In the genomic region with DNA sequence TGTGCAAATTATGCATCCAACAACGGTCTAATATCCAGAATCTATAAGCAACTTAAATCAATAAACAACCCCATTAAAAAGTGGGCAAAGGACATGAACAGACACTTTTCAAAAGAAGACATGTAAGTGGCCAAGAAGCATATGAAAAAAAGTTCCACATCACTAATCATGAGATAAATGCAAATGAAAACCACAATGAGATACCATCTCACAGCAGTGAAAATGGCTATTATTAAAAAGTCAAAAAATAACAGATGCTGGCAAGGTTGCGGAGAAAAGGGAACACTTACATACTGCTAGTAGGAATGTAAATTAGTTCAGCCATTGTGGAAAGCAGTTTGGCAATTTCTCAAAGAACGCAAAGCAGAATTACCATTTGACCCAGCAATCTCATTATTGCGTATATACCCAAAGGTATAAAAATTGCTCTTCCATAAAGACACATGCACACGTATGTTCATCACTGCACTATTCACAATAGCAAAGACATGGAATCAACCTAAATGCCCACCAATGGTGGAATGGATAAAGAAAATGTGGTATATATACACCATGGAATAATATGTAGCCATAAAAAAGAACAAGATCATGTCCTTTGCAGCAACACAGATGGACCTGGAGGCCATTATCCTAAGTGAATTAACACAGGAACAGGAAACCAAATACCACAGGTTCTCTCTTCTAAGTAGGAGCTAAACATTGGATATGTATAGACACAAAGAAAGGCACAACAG, we compare ENCODE assay signal across 2 cellular contexts.
A peak's percentile ranks its signal among the peaks of the same experiment; 100 is the strongest.
TF ChIP-seq lines count a peak whose summit lies in the region.

No MANE protein-coding gene starts in this region.

TF ChIP-seq in SK-N-SH treated with all-trans-retinoic acid at 6 μM for 48 hours, 23 proteins besides CTCF, POLR2A, EP300 and RAD21:
- TF ChIP-seq ZNF8 (CRISPR knock-in tag; IDR thresholded peaks at IDR 0.05): peak; percentile 86

TF ChIP-seq in GM12878, 131 proteins besides CTCF, POLR2A, EP300 and RAD21:
- peak; percentile 29; the same call in 1 of the 2 replicates for TF ChIP-seq NBN (IDR thresholded peaks at IDR 0.05)
- peak; percentile 77; the same call in 1 of the 2 replicates for TF ChIP-seq CBX5 (IDR thresholded peaks at IDR 0.05; ENCODE audit: low read depth)
- peak; percentile 82 for TF ChIP-seq ZNF217 (IDR thresholded peaks at IDR 0.05)
- peak in 1 of 2 experiments; percentile 53; a peak in 2 of 4 replicates for TF ChIP-seq IKZF2 (IDR thresholded peaks at IDR 0.05)
- peak; percentile 61 for TF ChIP-seq ATF7 (IDR thresholded peaks at IDR 0.05; ENCODE audit: low read depth)
- TF ChIP-seq, protein P1, sequence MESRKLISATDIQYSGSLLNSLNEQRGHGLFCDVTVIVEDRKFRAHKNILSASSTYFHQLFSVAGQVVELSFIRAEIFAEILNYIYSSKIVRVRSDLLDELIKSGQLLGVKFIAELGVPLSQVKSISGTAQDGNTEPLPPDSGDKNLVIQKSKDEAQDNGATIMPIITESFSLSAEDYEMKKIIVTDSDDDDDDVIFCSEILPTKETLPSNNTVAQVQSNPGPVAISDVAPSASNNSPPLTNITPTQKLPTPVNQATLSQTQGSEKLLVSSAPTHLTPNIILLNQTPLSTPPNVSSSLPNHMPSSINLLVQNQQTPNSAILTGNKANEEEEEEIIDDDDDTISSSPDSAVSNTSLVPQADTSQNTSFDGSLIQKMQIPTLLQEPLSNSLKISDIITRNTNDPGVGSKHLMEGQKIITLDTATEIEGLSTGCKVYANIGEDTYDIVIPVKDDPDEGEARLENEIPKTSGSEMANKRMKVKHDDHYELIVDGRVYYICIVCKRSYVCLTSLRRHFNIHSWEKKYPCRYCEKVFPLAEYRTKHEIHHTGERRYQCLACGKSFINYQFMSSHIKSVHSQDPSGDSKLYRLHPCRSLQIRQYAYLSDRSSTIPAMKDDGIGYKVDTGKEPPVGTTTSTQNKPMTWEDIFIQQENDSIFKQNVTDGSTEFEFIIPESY (IDR thresholded peaks at IDR 0.05): peak; percentile 63; the same call in 1 of the 2 replicates
- TF ChIP-seq POU2F2 (IDR thresholded peaks at IDR 0.05; ENCODE audit: borderline replicate concordance, low read depth, low read length): 0 out of 3 replicates have a peak, but pooled peaks have one; percentile 37
- TF ChIP-seq RUNX3 (IDR thresholded peaks at IDR 0.05; ENCODE audit: low read length): peak; percentile 69
